In the genomic region with DNA sequence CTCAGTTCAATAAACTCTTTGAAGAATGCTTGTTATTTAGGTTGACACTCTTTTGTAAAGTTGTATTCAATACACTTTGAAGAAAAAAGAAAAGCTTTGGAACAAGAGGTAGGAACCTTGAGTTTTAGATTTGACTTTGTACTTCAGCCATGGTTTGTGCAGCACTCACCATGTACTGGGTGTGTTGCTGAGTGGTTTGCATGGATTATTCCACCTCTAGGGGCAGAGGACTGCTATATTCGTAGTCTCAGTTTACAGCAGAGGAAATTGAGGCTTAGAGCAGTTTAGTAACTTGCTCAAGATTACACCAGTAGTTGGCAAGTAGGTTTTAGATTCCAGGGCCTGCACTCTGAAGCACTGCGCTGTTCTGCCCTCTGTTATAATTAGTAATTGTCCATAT, we compare ENCODE assay signal across 13 cellular contexts.
DNase-seq lines count a peak whose midpoint lies in the region; ATAC-seq and TF ChIP-seq lines count a peak whose summit lies in the region.
"Had no signal": no experiment of that assay in that cellular context is flagged by ENCODE, and none has a peak within 500 bp of the region (broad histone marks: within the 10 kb centered on the region; RNA-seq: fewer than 3 reads in every experiment).

No MANE protein-coding gene starts in this region.

- H2AFZ ChIP-seq in PC-3 (ENCODE audit: low read length) = no peak overlapping the region

- H3K79me2 ChIP-seq in PC-3 (ENCODE audit: low read length) = peaks cover 25% of the 10 kb centered on the region

- no peaks in the 10 kb centered on the region for H3F3A ChIP-seq in PC-3 (ENCODE audit: low read length, unreplicated experiment)

- no peak overlapping the region for H3K27ac Mint-ChIP-seq in activated CD4-positive, alpha-beta memory T cell treated with anti-CD3 and anti-CD28 coated beads for 36 hours
- H3K27ac Mint-ChIP-seq: activated naive CD8-positive, alpha-beta T cell treated with anti-CD3 and anti-CD28 coated beads, Interleukin-2, amount 10 ng/mL, durations not matched to agents 7 days and 5 days had no signal

- no peaks in the 10 kb centered on the region for H3K9me2 ChIP-seq in PC-3 (replicated peaks; ENCODE audit: low read length)

- BruUV-seq in PC-3 (replicated peaks; lab: Mats Ljungman, UMichigan) = no TSS peak

- 0 out of 2 replicates have a peak, but pooled peaks have one; percentile 43 for ATAC-seq in PC-3
- no peak for ATAC-seq in GM21381 (IDR thresholded peaks at IDR 0.05; ENCODE audit: unreplicated experiment)
- ATAC-seq in gastroesophageal sphincter = no peak

- intact Hi-C loops in PC-3 (cut with micrococcal nuclease) = no loop called here
- intact Hi-C loops in activated CD4-positive, alpha-beta memory T cell treated with anti-CD3 and anti-CD28 coated beads for 36 hours (cut with micrococcal nuclease) = no loop called here

- POLR2A ChIA-PET in HEK293T (lab: Yijun Ruan, JAX) (no interaction called here), PC-3 (lab: Charles Lee; ENCODE audit: unreplicated experiment) (no interaction called here)
- POLR2A ChIA-PET in activated CD4-positive, alpha-beta memory T cell treated with anti-CD3 and anti-CD28 coated beads for 36 hours (lab: Charles Lee) = no interaction called here

- no peaks in the 10 kb centered on the region for H3K9me3 Mint-ChIP-seq in activated CD4-positive, alpha-beta memory T cell treated with anti-CD3 and anti-CD28 coated beads for 36 hours

- H3K36me3 ChIP-seq in PC-3 (ENCODE audit: low read depth, low read length) (no peaks in the 10 kb centered on the region), gastroesophageal sphincter (no peaks in the 10 kb centered on the region)

- H3K27me3 ChIP-seq in PC-3 (ENCODE audit: low read length) (no peaks in the 10 kb centered on the region), gastroesophageal sphincter (no peaks in the 10 kb centered on the region)

- TF ChIP-seq POLR2A in gastroesophageal sphincter (IDR thresholded peaks at IDR 0.05) = no peak

- no peak overlapping the region for H3K4me2 ChIP-seq in PC-3 (ENCODE audit: low read length)

- no peak overlapping the region for H3K9ac ChIP-seq in PC-3 (ENCODE audit: low read length)

- H4K20me1 ChIP-seq in PC-3 (ENCODE audit: low read length) = no peaks in the 10 kb centered on the region

- no peak overlapping the region for H3K4me3 Mint-ChIP-seq in activated CD4-positive, alpha-beta memory T cell treated with anti-CD3 and anti-CD28 coated beads for 36 hours
- H3K4me3 Mint-ChIP-seq: activated naive CD8-positive, alpha-beta T cell treated with anti-CD3 and anti-CD28 coated beads, Interleukin-2, amount 10 ng/mL, durations not matched to agents 7 days and 5 days had no signal

- peaks cover 11% of the 10 kb centered on the region for H3K36me3 Mint-ChIP-seq in activated CD4-positive, alpha-beta memory T cell treated with anti-CD3 and anti-CD28 coated beads for 36 hours

- TF ChIP-seq CTCF in PC-3 (conservative IDR thresholded peaks at IDR 0.05; ENCODE audit: low read depth, low read length) (0 out of 2 replicates have a peak, but pooled peaks have one; percentile 12), epithelial cell of proximal tubule (conservative IDR thresholded peaks at IDR 0.05; ENCODE audit: low read depth, low read length) (peak; percentile 29), gastroesophageal sphincter (IDR thresholded peaks at IDR 0.05) (no peak)

- 68 to 86% methylated on average over 2 of the region's 2 CpGs for WGBS in gastroesophageal sphincter (ENCODE audit: low coverage in 1 of 2), 2 donors

- H3K27me3 Mint-ChIP-seq in activated CD4-positive, alpha-beta memory T cell treated with anti-CD3 and anti-CD28 coated beads for 36 hours = no peaks in the 10 kb centered on the region
- H3K27me3 Mint-ChIP-seq: activated naive CD8-positive, alpha-beta T cell treated with anti-CD3 and anti-CD28 coated beads, Interleukin-2, amount 10 ng/mL, durations not matched to agents 7 days and 5 days had no signal

- H3K9me3 ChIP-seq in PC-3 (ENCODE audit: low read length) (no peaks in the 10 kb centered on the region), gastroesophageal sphincter (no peaks in the 10 kb centered on the region)

- H3K4me1 Mint-ChIP-seq in activated CD4-positive, alpha-beta memory T cell treated with anti-CD3 and anti-CD28 coated beads for 36 hours (ENCODE audit: low read depth) = peaks cover 15% of the 10 kb centered on the region

- DNase-seq in HEK293T (ENCODE audit: extremely low spot score) = peak; percentile 19
- DNase-seq in PC-3 = no peak
- no peak for DNase-seq in epithelial cell of proximal tubule (ENCODE audit: low read depth)
- peak; percentile 21 for DNase-seq in pons (ENCODE audit: low spot score)
- DNase-seq in activated CD4-positive, alpha-beta memory T cell treated with anti-CD3 and anti-CD28 coated beads for 36 hours = no peak
- DNase-seq: activated naive CD8-positive, alpha-beta T cell treated with anti-CD3 and anti-CD28 coated beads, Interleukin-2, amount 10 ng/mL, durations not matched to agents 7 days and 5 days; COR-L47; effector memory CD4-positive, alpha-beta T cell; GOT3; NCI-H1694 treated with DMSO at 0.1 percent for 48 hours; T-helper 9 cell had no signal

- H3K4me1 ChIP-seq in PC-3 (ENCODE audit: insufficient read depth, low read length) = no peaks in the 10 kb centered on the region
- peaks cover 0 to 14% (median 0%) of the 10 kb centered on the region in 3 donors for H3K4me1 ChIP-seq in gastroesophageal sphincter

- no peak overlapping the region for H3K4me3 ChIP-seq in PC-3 (ENCODE audit: low read length)
- no peak overlapping the region for H3K4me3 ChIP-seq in epithelial cell of proximal tubule (ENCODE audit: low read depth, low read length)
- no peak overlapping the region for H3K4me3 ChIP-seq in gastroesophageal sphincter

- no peak overlapping the region for H3K27ac ChIP-seq in PC-3 (ENCODE audit: low read length)
- H3K27ac ChIP-seq in gastroesophageal sphincter = no peak overlapping the region

- no peak for TF ChIP-seq EP300 in gastroesophageal sphincter (IDR thresholded peaks at IDR 0.05)

- CTCF ChIA-PET in HEK293T (lab: Yijun Ruan, JAX) = no interaction called here
- CTCF ChIA-PET in PC-3 (lab: Charles Lee) = no interaction called here
- CTCF ChIA-PET in activated CD4-positive, alpha-beta memory T cell treated with anti-CD3 and anti-CD28 coated beads for 36 hours (lab: Charles Lee) = no interaction called here

TF ChIP-seq in HEK293T, 16 proteins besides CTCF, POLR2A, EP300 and RAD21:
- TF ChIP-seq TARDBP (IDR thresholded peaks at IDR 0.05) (no peak), SUZ12 (IDR thresholded peaks at IDR 0.05) (no peak)

Comparison
In these comparisons a context has a peak if more than half of its experiments do, and no peak if none do; other contexts are left out.
1. DNase-seq: peak in HEK293T (single experiment) and pons (single experiment); none in PC-3 (single experiment), epithelial cell of proximal tubule (single experiment) and activated CD4-positive, alpha-beta memory T cell treated with anti-CD3 and anti-CD28 coated beads for 36 hours (single experiment).
2. CTCF ChIP-seq: peak in PC-3 (single experiment) and epithelial cell of proximal tubule (single experiment); none in gastroesophageal sphincter (0 of 4).